Comparison of ENCODE assay signal across 8 cellular contexts in genomic region chrX:154399527-154400368, GRCh38. TPM values are rescaled to one million over a fixed set of nuclear protein-coding genes. Genes with fewer than 3 reads are reported as not detected.
DNase-seq lines count a peak whose midpoint lies in the region; ATAC-seq, FAIRE-seq and TF ChIP-seq lines count a peak whose summit lies in the region.

No MANE protein-coding gene starts in this region.

- H3K9me3 ChIP-seq in iPS-20b (ENCODE audit: insufficient read depth, low read depth, low read length) (no peaks in the 10 kb centered on the region), testis (no peaks in the 10 kb centered on the region)

- TF ChIP-seq POLR2A in testis (IDR thresholded peaks at IDR 0.05) (no peak), H54 (IDR thresholded peaks at IDR 0.05; ENCODE audit: low read depth, low read length) (no peak)

- peaks cover 28% of the 10 kb centered on the region for H3K36me3 ChIP-seq in iPS-20b (ENCODE audit: insufficient read depth, low read depth, low read length)
- H3K36me3 ChIP-seq in testis (ENCODE audit: low read depth, missing control alignments): no peaks in the 10 kb centered on the region

- H3K27ac Mint-ChIP-seq in activated T-helper 17 cell treated with anti-CD3 and anti-CD28 coated beads, Interleukin-2, amount 50 U/mL, for 72 hours: peak overlapping the region; percentile 100

- H3K9ac ChIP-seq in iPS-20b (ENCODE audit: low read depth, low read length): peak overlapping the region; percentile 99

- no peaks in the 10 kb centered on the region for H3K27me3 ChIP-seq in iPS-20b (ENCODE audit: insufficient read depth, low read length)
- H3K27me3 ChIP-seq in testis: no peaks in the 10 kb centered on the region

- peaks cover 44% of the 10 kb centered on the region for H3K36me3 Mint-ChIP-seq in activated T-helper 17 cell treated with anti-CD3 and anti-CD28 coated beads, Interleukin-2, amount 50 U/mL, for 72 hours (ENCODE audit: low read depth)

- peak; percentile 5 for ATAC-seq in activated T-helper 17 cell treated with anti-CD3 and anti-CD28 coated beads, Interleukin-2, amount 50 U/mL, for 72 hours (replicated peaks)
- no peak for ATAC-seq in GM21526 (IDR thresholded peaks at IDR 0.05; ENCODE audit: low FRiP score, unreplicated experiment)

- H3K9me3 Mint-ChIP-seq in activated T-helper 17 cell treated with anti-CD3 and anti-CD28 coated beads, Interleukin-2, amount 50 U/mL, for 72 hours: no peaks in the 10 kb centered on the region

- no peak for TF ChIP-seq CTCF in testis (IDR thresholded peaks at IDR 0.05)

- peak; percentile 38 for DNase-seq in activated CD4-positive, alpha-beta T cell treated with anti-CD3 and anti-CD28 coated beads for 48 hours
- no peak for DNase-seq in activated CD4-positive, alpha-beta T cell treated with anti-CD3 and anti-CD28 coated beads for 4 hours
- no peak for DNase-seq in testis
- DNase-seq in H54 (ENCODE audit: insufficient read length, low spot score): no peak
- no peak for DNase-seq in nucleus accumbens (lab: John Stamatoyannopoulos, UW)

- no peak for FAIRE-seq in H54 (lab: Jason Lieb, UNC)

- H3K27me3 Mint-ChIP-seq in activated T-helper 17 cell treated with anti-CD3 and anti-CD28 coated beads, Interleukin-2, amount 50 U/mL, for 72 hours: no peaks in the 10 kb centered on the region

- WGBS in testis, 2 donors: 38 to 53% methylated on average over 5 to 14 of the region's 14 CpGs

- peak overlapping the region; percentile 100 for H3K4me3 Mint-ChIP-seq in activated T-helper 17 cell treated with anti-CD3 and anti-CD28 coated beads, Interleukin-2, amount 50 U/mL, for 72 hours

- intact Hi-C loops in testis (cut with DNase I; ENCODE audit: low total_unique reads): no loop called here

- H3K4me3 ChIP-seq in iPS-20b (ENCODE audit: low read length) (peak overlapping the region; percentile 92), testis (peak overlapping the region in 1 of 2 donors; percentile 86)

- peak overlapping the region; percentile 91 for H3K27ac ChIP-seq in iPS-20b (ENCODE audit: low read length)
- H3K27ac ChIP-seq in testis: peak overlapping the region; percentile 91 to 95

- no peaks in the 10 kb centered on the region; the same call in 1 of the 2 replicates for H3K4me1 ChIP-seq in iPS-20b (ENCODE audit: insufficient read depth, low read length)
- H3K4me1 ChIP-seq in testis: no peaks in the 10 kb centered on the region

- peaks cover 5% of the 10 kb centered on the region for H3K4me1 Mint-ChIP-seq in activated T-helper 17 cell treated with anti-CD3 and anti-CD28 coated beads, Interleukin-2, amount 50 U/mL, for 72 hours

RNA-seq across cellular contexts. Expression of gene RPL10, which starts 1.6 kb away (rescaled TPM):
- total RNA-seq in activated T-helper 17 cell treated with anti-CD3 and anti-CD28 coated beads, Interleukin-2, amount 50 U/mL, for 72 hours: 1,000 to 10,000 TPM; 1,604 to 1,651 TPM
- 1,000 to 10,000 TPM in 1 of 2 donors, 100 to 1,000 TPM in 1; 925 to 1,913 TPM for total RNA-seq in testis
- 1,423 TPM for polyA plus RNA-seq in testis (ENCODE audit: insufficient read depth, low read depth, low replicate concordance)

RNA-seq across cellular contexts. Expression of gene DNASE1L1, which starts 9.3 kb away (rescaled TPM):
- 10 to 100 TPM; 13.9 to 16.7 TPM for total RNA-seq in activated T-helper 17 cell treated with anti-CD3 and anti-CD28 coated beads, Interleukin-2, amount 50 U/mL, for 72 hours
- total RNA-seq in testis: 10 to 100 TPM; 36.5 to 42.2 TPM
- 18.5 TPM for polyA plus RNA-seq in testis (ENCODE audit: insufficient read depth, low read depth, low replicate concordance)

RNA-seq across cellular contexts. Expression of gene TAFAZZIN, which starts 11.6 kb away (rescaled TPM):
- total RNA-seq in activated T-helper 17 cell treated with anti-CD3 and anti-CD28 coated beads, Interleukin-2, amount 50 U/mL, for 72 hours: 10 to 100 TPM; 39.3 to 40.8 TPM
- total RNA-seq in testis: 10 to 100 TPM; 32.1 to 48.7 TPM
- polyA plus RNA-seq in testis (ENCODE audit: insufficient read depth, low read depth, low replicate concordance): 11.8 TPM

RNA-seq across cellular contexts. Expression of gene EMD, which starts 20.7 kb away (rescaled TPM):
- 10 to 100 TPM; 86.5 to 87.5 TPM for total RNA-seq in activated T-helper 17 cell treated with anti-CD3 and anti-CD28 coated beads, Interleukin-2, amount 50 U/mL, for 72 hours
- total RNA-seq in testis: 10 to 100 TPM; 65.6 to 69.6 TPM
- polyA plus RNA-seq in testis (ENCODE audit: insufficient read depth, low read depth, low replicate concordance): 74.2 TPM

RNA-seq across cellular contexts. Expression of gene FLNA, which starts 25.3 kb away (rescaled TPM):
- 1,000 to 10,000 TPM; 1,274 to 1,383 TPM for total RNA-seq in activated T-helper 17 cell treated with anti-CD3 and anti-CD28 coated beads, Interleukin-2, amount 50 U/mL, for 72 hours
- 100 to 1,000 TPM; 400 to 532 TPM for total RNA-seq in testis
- 474 TPM for polyA plus RNA-seq in testis (ENCODE audit: insufficient read depth, low read depth, low replicate concordance)
